ENCODE assay signal across 23 cellular contexts in genomic region chr2:46669016-46669415, GRCh38.
"Had no signal": no experiment of that assay in that cellular context is flagged by ENCODE, and none has a peak within 500 bp of the region (broad histone marks: within the 10 kb centered on the region; RNA-seq: fewer than 3 reads in every experiment).

No MANE protein-coding gene starts in this region.

- ATAC-seq: effector memory CD8-positive, alpha-beta T cell; gastrocnemius medialis; left ventricle myocardium superior; lower lobe of right lung; mucosa of descending colon; naive thymus-derived CD4-positive, alpha-beta T cell; psoas muscle; right cardiac atrium; stimulated activated effector memory CD8-positive, alpha-beta T cell treated with anti-CD3 and anti-CD28 coated beads, Interleukin-12 subunit alpha, Interleukin-12 subunit beta, amount 100 ng/mL, for 72 hours had no signal

- H3K9me3 ChIP-seq: colonic mucosa, gastrocnemius medialis, lower lobe of right lung, mucosa of descending colon, psoas muscle, sigmoid colon, stomach, thyroid gland, vagina had no signal

- H3K27me3 ChIP-seq: colonic mucosa, gastrocnemius medialis, neural progenitor cell, sigmoid colon, stomach, thyroid gland, vagina had no signal

- H3K4me3 ChIP-seq: colonic mucosa, gastrocnemius medialis, lower lobe of right lung, mucosa of descending colon, neural progenitor cell, psoas muscle, sigmoid colon, stomach, thyroid gland, vagina had no signal

- H3K4me1 ChIP-seq: colonic mucosa, lower lobe of right lung, neural progenitor cell, vagina had no signal

- H3K36me3 ChIP-seq: colonic mucosa, gastrocnemius medialis, lower lobe of right lung, neural progenitor cell, sigmoid colon, stomach, thyroid gland, vagina had no signal

- H2AFZ ChIP-seq: neural progenitor cell had no signal

- H3K4me2 ChIP-seq: neural progenitor cell had no signal

- H3K27ac ChIP-seq: colonic mucosa, gastrocnemius medialis, lower lobe of right lung, neural progenitor cell, psoas muscle, stomach, thyroid gland, vagina had no signal

- DNase-seq: colonic mucosa; effector memory CD8-positive, alpha-beta T cell; erythroblast; gastrocnemius medialis; head of caudate nucleus; left ventricle myocardium superior; lower lobe of right lung; mesenchymal stem cell; mucosa of descending colon; naive thymus-derived CD4-positive, alpha-beta T cell; posterior cingulate gyrus; psoas muscle; right cardiac atrium; sigmoid colon; stimulated activated CD4-positive, alpha-beta T cell treated with anti-CD3 and anti-CD28 coated beads, Interleukin-2, amount 100 ng/mL, for 24 hours; stimulated activated CD4-positive, alpha-beta T cell treated with anti-CD3 and anti-CD28 coated beads, Interleukin-4, amount 100 ng/mL, for 24 hours; stimulated activated naive CD4-positive, alpha-beta T cell treated with Interleukin-2 at 50 U/mL for 16 hours; stomach; thyroid gland; trophoblast cell had no signal
